In the genomic region with DNA sequence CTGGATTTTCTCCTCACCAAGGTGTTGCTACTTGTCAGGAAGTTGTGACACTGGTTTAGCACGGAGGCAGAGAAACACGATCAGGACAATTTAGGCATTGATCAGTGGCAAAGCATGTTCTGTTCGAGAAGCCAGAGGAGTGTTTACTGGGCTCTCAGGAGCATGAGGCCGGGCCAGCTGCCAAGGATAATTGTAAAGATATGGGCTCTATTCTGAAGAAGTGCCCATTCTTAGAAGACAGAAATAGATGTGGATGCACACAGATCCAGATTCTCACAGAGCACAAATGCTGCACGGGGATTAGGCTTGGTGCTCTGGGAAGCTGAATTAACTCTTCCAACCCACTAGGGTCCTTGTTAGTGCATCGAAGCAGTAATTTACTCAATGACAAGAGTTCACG, we compare ENCODE assay signal across 23 cellular contexts. TPM values are rescaled to one million over a fixed set of nuclear protein-coding genes. Genes with fewer than 3 reads are reported as not detected.
DNase-seq lines count a peak whose midpoint lies in the region; ATAC-seq and TF ChIP-seq lines count a peak whose summit lies in the region.
"Had no signal": no experiment of that assay in that cellular context is flagged by ENCODE, and none has a peak within 500 bp of the region (broad histone marks: within the 10 kb centered on the region; RNA-seq: fewer than 3 reads in every experiment).

No MANE protein-coding gene starts in this region.

- H2BK120ac ChIP-seq in IMR-90 (ENCODE audit: low read depth, low read length) = no peak overlapping the region

- H3K56ac ChIP-seq in IMR-90 (ENCODE audit: extremely low read depth, insufficient read depth, low read length) = no peak overlapping the region

- H4K20me1 ChIP-seq in IMR-90 (ENCODE audit: insufficient read depth, low read length) = no peaks in the 10 kb centered on the region
- no peaks in the 10 kb centered on the region for H4K20me1 ChIP-seq in SK-N-SH (ENCODE audit: insufficient read depth)

- CTCF ChIA-PET in AG04449 (lab: Yijun Ruan, JAX) = no interaction called here
- CTCF ChIA-PET in IMR-90 (lab: Yijun Ruan, JAX) = interaction anchor here (0.5 kb wide), 1 partner anchor 19 kb away, joined by 3 read pairs; no protein-coding TSS in a partner anchor
- CTCF ChIA-PET in SK-N-SH (lab: Yijun Ruan, JAX) = no interaction called here

- TF ChIP-seq EP300 in SK-N-SH (IDR thresholded peaks at IDR 0.05; ENCODE audit: borderline replicate concordance in 1 of 2, low read depth in 1 of 2, low read length in 1 of 2) = no peak

- ATAC-seq in IMR-90 (ENCODE audit: low read depth) (peak; percentile 21; the same call in 1 of the 2 replicates), heart right ventricle (peak in 7 of 8 donors; percentile 42 to 84 (median 59)), HG03342 (IDR thresholded peaks at IDR 0.05; ENCODE audit: unreplicated experiment) (no peak)
- ATAC-seq: gastroesophageal sphincter, T-helper 17 cell had no signal

- H3K4ac ChIP-seq in IMR-90 (ENCODE audit: low read depth, low read length) = no peak overlapping the region

- dilution Hi-C loops in IMR-90 (cut with HindIII; ENCODE audit: low sequenced_read_pairs, unreplicated experiment) = no loop called here

- H2AFZ ChIP-seq in IMR-90 (replicated peaks; ENCODE audit: low read length, poor library complexity) = peak overlapping the region; percentile 18
- no peak overlapping the region for H2AFZ ChIP-seq in SK-N-SH (ENCODE audit: low read depth)
- H2AFZ ChIP-seq: PC-9 had no signal

- TF ChIP-seq RAD21 in IMR-90 (IDR thresholded peaks at IDR 0.05; ENCODE audit: low read length) = no peak
- no peak for TF ChIP-seq RAD21 in SK-N-SH (IDR thresholded peaks at IDR 0.05; ENCODE audit: low read length)

- POLR2A ChIA-PET in AG04449 (lab: Yijun Ruan, JAX) (no interaction called here), IMR-90 (lab: Charles Lee; ENCODE audit: unreplicated experiment) (no interaction called here), SK-N-SH (lab: Yijun Ruan, JAX) (no interaction called here)

- in situ Hi-C loops in IMR-90 (cut with MboI; ENCODE audit: low sequenced_read_pairs) = no loop called here

- H3K4me2 ChIP-seq in IMR-90 (ENCODE audit: low read depth, low read length) (no peak overlapping the region), SK-N-SH (no peak overlapping the region)
- H3K4me2 ChIP-seq: PC-9 had no signal

- no peaks in the 10 kb centered on the region for H3K36me3 ChIP-seq in IMR-90 (ENCODE audit: control insufficient read depth, insufficient read depth, low read length)
- no peaks in the 10 kb centered on the region for H3K36me3 ChIP-seq in heart right ventricle
- no peaks in the 10 kb centered on the region for H3K36me3 ChIP-seq in SK-N-SH (replicated peaks in 1 of 2; ENCODE audit: control insufficient read depth in 1 of 2, insufficient read depth in 2 of 2, low read length in 1 of 2)
- H3K36me3 ChIP-seq: gastroesophageal sphincter, tibial artery had no signal

- no peaks in the 10 kb centered on the region for H3K79me1 ChIP-seq in IMR-90 (ENCODE audit: low read depth in 1 of 2, low read length in 2 of 2)

- no peak overlapping the region for H4K91ac ChIP-seq in IMR-90 (ENCODE audit: insufficient read depth, low read depth, low read length)

- intact Hi-C loops in IMR-90 (cut with micrococcal nuclease) = loop anchor here (5.0 kb wide), 1 partner anchor 46 kb away; no protein-coding TSS in a partner anchor
- intact Hi-C loops in heart right ventricle (cut with DNase I) = no loop called here
- intact Hi-C loops in posterior cingulate gyrus (cut with DNase I) = no loop called here

- H3K27me3 ChIP-seq in IMR-90 (ENCODE audit: control insufficient read depth, insufficient read depth, low read length) = no peaks in the 10 kb centered on the region
- no peaks in the 10 kb centered on the region for H3K27me3 ChIP-seq in heart right ventricle
- no peaks in the 10 kb centered on the region for H3K27me3 ChIP-seq in SK-N-SH (ENCODE audit: insufficient read depth)
- H3K27me3 ChIP-seq: gastroesophageal sphincter, tibial artery had no signal

- no peaks in the 10 kb centered on the region for H3F3A ChIP-seq in SK-N-SH (replicated peaks; ENCODE audit: insufficient read depth)

- DNase-seq in AG04449 (ENCODE audit: low read depth, low spot score) (peak; percentile 2), IMR-90 (peak; percentile 7), NCI-H345 (lab: John Stamatoyannopoulos, UW) (peak; percentile 79), heart right ventricle (peak in 1 of 2 donors; percentile 24), posterior cingulate gyrus (no peak), SK-N-SH (no peak), activated gamma-delta T cell treated with Interleukin-2 at 50 U/mL for 16 hours (no peak)
- DNase-seq: activated CD4-positive, alpha-beta T cell treated with anti-CD3 and anti-CD28 coated beads, Interleukin-2, amount 50 U/mL, for 4 hours; activated gamma-delta T cell; amniotic stem cell; CD4-positive, CD25-positive, alpha-beta regulatory T cell; central memory CD4-positive, alpha-beta T cell; erythroblast; NCI-H1694 treated with DMSO at 0.1 percent for 48 hours; nephron progenitor cell; PC-9; small intestine; stimulated activated naive CD4-positive, alpha-beta T cell treated with Interleukin-2 at 50 U/mL for 16 hours; T-helper 17 cell; tibial artery had no signal

- TF ChIP-seq POLR2A in IMR-90 (IDR thresholded peaks at IDR 0.05; ENCODE audit: low read depth, low read length) = no peak

- no peak overlapping the region for H2BK5ac ChIP-seq in IMR-90 (ENCODE audit: low read depth, low read length, poor library complexity, severe bottlenecking)

- no peak overlapping the region for H2AK5ac ChIP-seq in IMR-90 (ENCODE audit: low read depth, low read length)

- no peak overlapping the region for H3K18ac ChIP-seq in IMR-90 (ENCODE audit: low read depth, low read length)

- H3K4me3 ChIP-seq in AG04449 (ENCODE audit: low read depth, low read length) (no peak overlapping the region), IMR-90 (ENCODE audit: insufficient read depth, low read depth, low read length) (no peak overlapping the region), heart right ventricle (no peak overlapping the region), SK-N-SH (ENCODE audit: low read depth in 2 of 2, low read length in 1 of 2) (no peak overlapping the region)
- H3K4me3 ChIP-seq: gastroesophageal sphincter, PC-9, tibial artery had no signal

- H3K9ac ChIP-seq in IMR-90 (ENCODE audit: low read depth, low read length) = no peak overlapping the region
- H3K9ac ChIP-seq in SK-N-SH = no peak overlapping the region

- no peak overlapping the region for H4K8ac ChIP-seq in IMR-90 (ENCODE audit: low read depth in 2 of 2, low read length in 2 of 2)

- no peak overlapping the region; the same call in 1 of the 2 replicates for H3K23ac ChIP-seq in IMR-90 (ENCODE audit: low read depth, low read length)

- BruUV-seq in IMR-90 (replicated peaks; lab: Mats Ljungman, UMichigan) = no TSS peak

- no peaks in the 10 kb centered on the region for H3K9me1 ChIP-seq in IMR-90 (ENCODE audit: insufficient read depth, low read length)

- H3K14ac ChIP-seq in IMR-90 (replicated peaks; ENCODE audit: low read depth, low read length) = no peak overlapping the region

- H2BK15ac ChIP-seq in IMR-90 (ENCODE audit: low read depth, low read length) = no peak overlapping the region

- H3K9me3 ChIP-seq in IMR-90 (ENCODE audit: control insufficient read depth, insufficient read depth, low read length) = no peaks in the 10 kb centered on the region
- H3K9me3 ChIP-seq in heart right ventricle = no peaks in the 10 kb centered on the region
- H3K9me3 ChIP-seq in SK-N-SH = no peaks in the 10 kb centered on the region
- H3K9me3 ChIP-seq: gastroesophageal sphincter, tibial artery had no signal

- H3K4me1 ChIP-seq in IMR-90 (ENCODE audit: control insufficient read depth, insufficient read depth, low read length) (no peaks in the 10 kb centered on the region), heart right ventricle (peaks cover 0 to 10% (median 0%) of the 10 kb centered on the region in 9 donors), SK-N-SH (ENCODE audit: control insufficient read depth in 1 of 2, insufficient read depth in 2 of 2, low read depth in 1 of 2, low read length in 1 of 2) (no peaks in the 10 kb centered on the region; a peak in 1 of 4 replicates)
- H3K4me1 ChIP-seq: gastroesophageal sphincter had no signal

- 35% methylated on average over 5 of the region's 7 CpGs; no CpG with 5 or more reads in 1 of the 2 experiments for WGBS in IMR-90 (ENCODE audit: extremely low coverage in 2 of 2, insufficient read length in 1 of 2), 2 experiments
- WGBS in heart right ventricle, 2 donors = 29 to 37% methylated on average over 7 of the region's 7 CpGs
- WGBS in SK-N-SH (ENCODE audit: low lambda C conversion rate) = 60% methylated on average over 7 of the region's 7 CpGs

- H3K9me2 ChIP-seq in SK-N-SH = no peaks in the 10 kb centered on the region

- no peaks in the 10 kb centered on the region for H3K79me2 ChIP-seq in SK-N-SH (ENCODE audit: insufficient read depth)

- no peak overlapping the region for H2BK20ac ChIP-seq in IMR-90 (ENCODE audit: low read depth, low read length)

- H3K27ac ChIP-seq in IMR-90 (ENCODE audit: insufficient read depth, low read length) (no peak overlapping the region), heart right ventricle (no peak overlapping the region), SK-N-SH (ENCODE audit: low read depth in 2 of 2, low read length in 1 of 2) (no peak overlapping the region)
- H3K27ac ChIP-seq: gastroesophageal sphincter, HL-60, PC-9, tibial artery had no signal

- H4K5ac ChIP-seq in IMR-90 (ENCODE audit: low read depth, low read length) = no peak overlapping the region

- TF ChIP-seq CTCF in AG04449 (IDR thresholded peaks at IDR 0.05; ENCODE audit: insufficient read depth, low read length, missing control alignments) = no peak
- no peak for TF ChIP-seq CTCF in IMR-90 (conservative IDR thresholded peaks at IDR 0.05; ENCODE audit: low read depth, low read length)
- no peak for TF ChIP-seq CTCF in heart right ventricle (IDR thresholded peaks at IDR 0.05)
- TF ChIP-seq CTCF in SK-N-SH (IDR thresholded peaks at IDR 0.05) = no peak

- peak overlapping the region; percentile 62 for H2AK9ac ChIP-seq in IMR-90 (replicated peaks; ENCODE audit: low read depth, low read length, poor library complexity)

TF ChIP-seq in SK-N-SH, 30 proteins besides CTCF, POLR2A, EP300 and RAD21 (continues in another document):
- TF ChIP-seq, protein P1, sequence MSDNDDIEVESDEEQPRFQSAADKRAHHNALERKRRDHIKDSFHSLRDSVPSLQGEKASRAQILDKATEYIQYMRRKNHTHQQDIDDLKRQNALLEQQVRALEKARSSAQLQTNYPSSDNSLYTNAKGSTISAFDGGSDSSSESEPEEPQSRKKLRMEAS (IDR thresholded peaks at IDR 0.05; ENCODE audit: low read depth) = no peak

RNA-seq across cellular contexts. Expression of gene AFF3, which starts 16.2 kb away (rescaled TPM):
- 13.9 and 14.3 TPM in 2 replicates for total RNA-seq in IMR-90 (2012; rRNA removed)
- polyA plus RNA-seq in IMR-90 (2012; rRNA removed) = 11.8 and 12.9 TPM in 2 replicates
- polyA plus RNA-seq in IMR-90 (2012; cell fraction: cytosol; rRNA removed) = 6.9 and 9.7 TPM in 2 replicates
- polyA plus RNA-seq in IMR-90 (2012; cell fraction: nucleus; rRNA removed; ENCODE audit: low replicate concordance) = 19.3 and 34.3 TPM in 2 replicates
- total RNA-seq in heart right ventricle = 10 to 100 TPM in 2 of 10 donors, 1 to 10 TPM in 8; 4.0 to 16.9 (median 7.3) TPM
- polyA plus RNA-seq in heart right ventricle = 1 to 10 TPM in 1 of 2 donors, under 1 TPM in 1; 0.39 to 1.6 TPM
- 0.24 and 0.36 TPM in 2 replicates for polyA plus RNA-seq in SK-N-SH (2012; rRNA removed)
- 0.22 and 0.59 TPM in 2 replicates for polyA plus RNA-seq in SK-N-SH (2012; cell fraction: cytosol; rRNA removed)
- polyA plus RNA-seq in SK-N-SH (2012; cell fraction: nucleus; rRNA removed) = 0.62 and 1.0 TPM in 2 replicates
- total RNA-seq: PC-9 had no signal

Comparison
In these comparisons a context has a peak if more than half of its experiments do, and no peak if none do; other contexts are left out.
1. DNase-seq: peak in AG04449 (single experiment), IMR-90 (single experiment) and NCI-H345 (single experiment); none in posterior cingulate gyrus (0 of 10), SK-N-SH (single experiment) and activated gamma-delta T cell treated with Interleukin-2 at 50 U/mL for 16 hours (single experiment).